1 cellular context compared by ENCODE assay signal in the genomic region with DNA sequence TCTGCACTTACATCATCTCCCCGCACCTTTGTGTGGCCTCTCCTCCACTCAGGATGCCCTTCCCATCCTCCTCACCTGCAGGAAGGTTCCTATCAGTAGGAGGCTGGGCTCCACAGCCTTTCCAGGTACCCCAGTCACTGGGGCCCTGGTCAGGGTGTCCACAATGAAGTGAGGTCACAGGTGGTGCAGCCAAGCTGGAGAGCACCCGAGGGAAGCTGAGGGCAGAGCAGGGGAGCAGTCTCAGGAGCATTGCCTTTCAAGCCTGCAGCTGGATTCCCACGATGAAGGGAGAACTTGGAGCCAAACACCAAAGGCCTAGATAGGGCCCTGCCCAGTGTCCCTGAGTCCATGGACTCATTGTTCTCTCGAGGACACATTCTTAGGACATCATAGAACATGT.
TF ChIP-seq lines count a peak whose summit lies in the region.

No MANE protein-coding gene starts in this region.

TF ChIP-seq in A549, 52 proteins besides CTCF, POLR2A, EP300 and RAD21:
- TF ChIP-seq EHF (CRISPR knock-in tag; IDR thresholded peaks at IDR 0.05) (no peak), HOXB13 (CRISPR knock-in tag; IDR thresholded peaks at IDR 0.05; ENCODE audit: low read depth) (no peak), TP53 (CRISPR knock-in tag; IDR thresholded peaks at IDR 0.05) (no peak), FOSL2 (IDR thresholded peaks at IDR 0.05) (no peak), FOSL2 (CRISPR knock-in tag; IDR thresholded peaks at IDR 0.05) (no peak), CEBPB (IDR thresholded peaks at IDR 0.05) (no peak), RCOR1 (IDR thresholded peaks at IDR 0.05; ENCODE audit: low read depth, low read length) (no peak), TFCP2L1 (CRISPR knock-in tag; IDR thresholded peaks at IDR 0.05) (no peak), CBX2 (IDR thresholded peaks at IDR 0.05; ENCODE audit: borderline replicate concordance, low read depth) (no peak), RFX5 (IDR thresholded peaks at IDR 0.05) (no peak), KDM5A (IDR thresholded peaks at IDR 0.05) (no peak)
- TF ChIP-seq, protein P1, sequence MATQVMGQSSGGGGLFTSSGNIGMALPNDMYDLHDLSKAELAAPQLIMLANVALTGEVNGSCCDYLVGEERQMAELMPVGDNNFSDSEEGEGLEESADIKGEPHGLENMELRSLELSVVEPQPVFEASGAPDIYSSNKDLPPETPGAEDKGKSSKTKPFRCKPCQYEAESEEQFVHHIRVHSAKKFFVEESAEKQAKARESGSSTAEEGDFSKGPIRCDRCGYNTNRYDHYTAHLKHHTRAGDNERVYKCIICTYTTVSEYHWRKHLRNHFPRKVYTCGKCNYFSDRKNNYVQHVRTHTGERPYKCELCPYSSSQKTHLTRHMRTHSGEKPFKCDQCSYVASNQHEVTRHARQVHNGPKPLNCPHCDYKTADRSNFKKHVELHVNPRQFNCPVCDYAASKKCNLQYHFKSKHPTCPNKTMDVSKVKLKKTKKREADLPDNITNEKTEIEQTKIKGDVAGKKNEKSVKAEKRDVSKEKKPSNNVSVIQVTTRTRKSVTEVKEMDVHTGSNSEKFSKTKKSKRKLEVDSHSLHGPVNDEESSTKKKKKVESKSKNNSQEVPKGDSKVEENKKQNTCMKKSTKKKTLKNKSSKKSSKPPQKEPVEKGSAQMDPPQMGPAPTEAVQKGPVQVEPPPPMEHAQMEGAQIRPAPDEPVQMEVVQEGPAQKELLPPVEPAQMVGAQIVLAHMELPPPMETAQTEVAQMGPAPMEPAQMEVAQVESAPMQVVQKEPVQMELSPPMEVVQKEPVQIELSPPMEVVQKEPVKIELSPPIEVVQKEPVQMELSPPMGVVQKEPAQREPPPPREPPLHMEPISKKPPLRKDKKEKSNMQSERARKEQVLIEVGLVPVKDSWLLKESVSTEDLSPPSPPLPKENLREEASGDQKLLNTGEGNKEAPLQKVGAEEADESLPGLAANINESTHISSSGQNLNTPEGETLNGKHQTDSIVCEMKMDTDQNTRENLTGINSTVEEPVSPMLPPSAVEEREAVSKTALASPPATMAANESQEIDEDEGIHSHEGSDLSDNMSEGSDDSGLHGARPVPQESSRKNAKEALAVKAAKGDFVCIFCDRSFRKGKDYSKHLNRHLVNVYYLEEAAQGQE (IDR thresholded peaks at IDR 0.05) = no peak
